Comparison of ENCODE assay signal across 8 cellular contexts in genomic region chr6:85677243-85677956, GRCh38. TPM values are rescaled to one million over a fixed set of nuclear protein-coding genes. Genes with fewer than 3 reads are reported as not detected.
DNase-seq lines count a peak whose midpoint lies in the region.

No MANE protein-coding gene starts in this region.

- peak overlapping the region; percentile 97 to 100 (median 100) for H3K4me3 Mint-ChIP-seq in CD4-positive, alpha-beta memory T cell

- H3K9me3 Mint-ChIP-seq in CD4-positive, alpha-beta memory T cell = peaks cover 0 to 4% (median 0%) of the 10 kb centered on the region in 8 donors

- H3K27ac ChIP-seq in CD4-positive, alpha-beta memory T cell (ENCODE audit: low read depth, low read length) = peak overlapping the region; percentile 87

- H3K27ac Mint-ChIP-seq in CD4-positive, alpha-beta memory T cell = peak overlapping the region; percentile 98 to 100 (median 99)

- H3K27me3 ChIP-seq in CD4-positive, alpha-beta memory T cell (ENCODE audit: insufficient read depth, low read length) = no peaks in the 10 kb centered on the region

- H3K4me3 ChIP-seq in CD4-positive, alpha-beta memory T cell (ENCODE audit: low read length in 2 of 2) = peak overlapping the region; percentile 90 to 99

- H3K27me3 Mint-ChIP-seq in CD4-positive, alpha-beta memory T cell = no peaks in the 10 kb centered on the region

- H3K36me3 ChIP-seq in CD4-positive, alpha-beta memory T cell (ENCODE audit: insufficient read depth, low read length) = peaks cover 7% of the 10 kb centered on the region

- H3K36me3 Mint-ChIP-seq in CD4-positive, alpha-beta memory T cell = peaks cover 41 to 53% of the 10 kb centered on the region in 2 donors

- POLR2A ChIA-PET in CD4-positive, alpha-beta memory T cell (lab: Charles Lee; ENCODE audit: partially characterized antibody) = interaction anchor here (0.7 to 10.9 kb wide), 21 partner anchors 7 to 322 kb away, joined by 3 to 1033 read pairs (median 7); partner anchors contain the start of genes SNX14 and SYNCRIP

- H3K4me1 Mint-ChIP-seq in CD4-positive, alpha-beta memory T cell = peaks cover 48 to 71% (median 53%) of the 10 kb centered on the region in 4 donors

- peak in 1 of 5 donors; percentile 21 for DNase-seq in CD4-positive, alpha-beta memory T cell
- peak; percentile 36 for DNase-seq in HT-29 (ENCODE audit: low spot score)
- DNase-seq in amniotic epithelial cell (ENCODE audit: low read depth) = peak; percentile 51
- DNase-seq in left kidney (ENCODE audit: low read depth, low spot score) = peak; percentile 71
- peak; percentile 74 for DNase-seq in superior temporal gyrus (ENCODE audit: extremely low spot score)
- DNase-seq in NCI-H2107 treated with DMSO at 0.1 percent for 48 hours (lab: John Stamatoyannopoulos, UW; ENCODE audit: unreplicated experiment) = no peak
- DNase-seq in GM03348 (ENCODE audit: low spot score) = no peak
- DNase-seq in NCI-H226 = no peak

- H3K9me3 ChIP-seq in CD4-positive, alpha-beta memory T cell (ENCODE audit: control insufficient read depth in 1 of 2, low read length in 2 of 2) = no peaks in the 10 kb centered on the region

- H3K4me1 ChIP-seq in CD4-positive, alpha-beta memory T cell (ENCODE audit: insufficient read depth, low read length) = peaks cover 55% of the 10 kb centered on the region

- intact Hi-C loops in CD4-positive, alpha-beta memory T cell (cut with micrococcal nuclease) = loop anchor here (2.0 to 10.0 kb wide), 3 partner anchors 53 to 1477 kb away; partner anchors contain the start of gene ZNF292

- CTCF ChIA-PET in CD4-positive, alpha-beta memory T cell (lab: Charles Lee; ENCODE audit: partially characterized antibody) = interaction anchor here (0.9 to 5.2 kb wide), 12 partner anchors 7 to 322 kb away, joined by 3 to 129 read pairs (median 4); partner anchors contain the start of genes SNX14 and SYNCRIP

RNA-seq across cellular contexts. Expression of gene SYNCRIP, which starts 34.7 kb away (rescaled TPM):
- total RNA-seq in CD4-positive, alpha-beta memory T cell = 10 to 100 TPM; 81.4 to 84.3 TPM
- polyA plus RNA-seq in CD4-positive, alpha-beta memory T cell = 10 to 100 TPM; 52.1 to 94.1 TPM
- 59.2 and 66.4 TPM in 2 replicates for total RNA-seq in HT-29 (2014; rRNA removed; shearing (Covaris generic))

Comparison
In these comparisons a context has a peak if more than half of its experiments do, and no peak if none do; other contexts are left out.
1. DNase-seq: peak in HT-29 (single experiment), amniotic epithelial cell (single experiment), left kidney (single experiment) and superior temporal gyrus (single experiment); none in NCI-H2107 treated with DMSO at 0.1 percent for 48 hours (single experiment), GM03348 (single experiment) and NCI-H226 (single experiment).